Comparison of ENCODE assay signal across 18 cellular contexts in genomic region chr12:45220366-45220931, GRCh38. TPM values are rescaled to one million over a fixed set of nuclear protein-coding genes. Genes with fewer than 3 reads are reported as not detected.
DNase-seq lines count a peak whose midpoint lies in the region; ATAC-seq, FAIRE-seq and TF ChIP-seq lines count a peak whose summit lies in the region.
"Had no signal": no experiment of that assay in that cellular context is flagged by ENCODE, and none has a peak within 500 bp of the region (broad histone marks: within the 10 kb centered on the region; RNA-seq: fewer than 3 reads in every experiment).

No MANE protein-coding gene starts in this region.

- H3K27me3 Mint-ChIP-seq in endothelial cell (ENCODE audit: unreplicated experiment) = peaks cover 9% of the 10 kb centered on the region
- H3K27me3 Mint-ChIP-seq: B cell had no signal

- H3K27me3 ChIP-seq in HUES48 (ENCODE audit: control insufficient read depth, insufficient read depth, low read length) = no peaks in the 10 kb centered on the region
- H3K27me3 ChIP-seq in adipocyte (replicated peaks; ENCODE audit: control insufficient read depth, insufficient read depth, low read length) = no peaks in the 10 kb centered on the region
- no peaks in the 10 kb centered on the region for H3K27me3 ChIP-seq in gastroesophageal sphincter
- H3K27me3 ChIP-seq in small intestine (ENCODE audit: control insufficient read depth in 2 of 2, insufficient read depth in 2 of 2, low read length in 2 of 2) = no peaks in the 10 kb centered on the region
- no peaks in the 10 kb centered on the region for H3K27me3 ChIP-seq in SJCRH30
- H3K27me3 ChIP-seq: colonic mucosa, heart right ventricle, tibial nerve had no signal

- DNase-seq in adipocyte (ENCODE audit: low read depth) (peak; percentile 19), small intestine (peak; percentile 84), SJCRH30 (no peak), endothelial cell (ENCODE audit: low spot score) (no peak), sciatic nerve (ENCODE audit: low spot score) (no peak), NOMO-1 (lab: John Stamatoyannopoulos, UW; ENCODE audit: unreplicated experiment in 2 of 2) (no peak)
- DNase-seq: activated CD4-positive, alpha-beta T cell treated with anti-CD3 and anti-CD28 coated beads for 48 hours; activated CD8-positive, alpha-beta memory T cell treated with anti-CD3 and anti-CD28 coated beads, Interleukin-2, amount 50 U/mL, for 48 hours; activated naive CD4-positive, alpha-beta T cell; aorta; colonic mucosa; heart right ventricle; NCI-H2171 treated with DMSO at 0.1 percent for 48 hours had no signal

- H3K9me3 Mint-ChIP-seq in endothelial cell (ENCODE audit: unreplicated experiment) = no peaks in the 10 kb centered on the region

- no peak for TF ChIP-seq EP300 in gastroesophageal sphincter (IDR thresholded peaks at IDR 0.05)

- no peak for ATAC-seq in gastroesophageal sphincter
- ATAC-seq in sciatic nerve = no peak
- ATAC-seq: heart right ventricle had no signal

- peaks cover 41% of the 10 kb centered on the region for H3K4me1 ChIP-seq in HUES48 (ENCODE audit: control insufficient read depth, insufficient read depth, low read length)
- H3K4me1 ChIP-seq in adipocyte (ENCODE audit: control insufficient read depth, insufficient read depth, low read length) = peaks cover 35% of the 10 kb centered on the region
- H3K4me1 ChIP-seq in gastroesophageal sphincter = peaks cover 26 to 84% (median 30%) of the 10 kb centered on the region in 3 donors
- H3K4me1 ChIP-seq in small intestine (ENCODE audit: control insufficient read depth in 2 of 2, insufficient read depth in 1 of 2, low read depth in 1 of 2, low read length in 1 of 2) = peaks cover 12 to 13% of the 10 kb centered on the region in 2 donors
- H3K4me1 ChIP-seq in SJCRH30 = no peaks in the 10 kb centered on the region
- H3K4me1 ChIP-seq: colonic mucosa had no signal

- peak overlapping the region; percentile 1; the same call in 1 of the 2 replicates for H3K4me3 ChIP-seq in HUES48 (ENCODE audit: low read depth, low read length)
- no peak overlapping the region for H3K4me3 ChIP-seq in adipocyte (ENCODE audit: low read length)
- no peak overlapping the region for H3K4me3 ChIP-seq in gastroesophageal sphincter
- peak overlapping the region in 1 of 2 donors; percentile 23 for H3K4me3 ChIP-seq in small intestine (ENCODE audit: low read depth in 1 of 2, low read length in 2 of 2)
- H3K4me3 ChIP-seq in SJCRH30 = no peak overlapping the region
- H3K4me3 ChIP-seq: colonic mucosa, heart right ventricle, skin epidermis, tibial nerve had no signal

- H3K9ac ChIP-seq in HUES48 (ENCODE audit: low read depth, low read length) (no peak overlapping the region), adipocyte (ENCODE audit: low read length) (no peak overlapping the region)

- intact Hi-C loops in sciatic nerve (cut with DNase I) = no loop called here

- no peak overlapping the region for H3K4me3 Mint-ChIP-seq in endothelial cell (ENCODE audit: unreplicated experiment)
- H3K4me3 Mint-ChIP-seq: B cell had no signal

- H3K27ac ChIP-seq in HUES48 (ENCODE audit: low read depth, low read length) = no peak overlapping the region
- peak overlapping the region; percentile 44 to 98 (median 72) for H3K27ac ChIP-seq in gastroesophageal sphincter
- H3K27ac ChIP-seq in small intestine (ENCODE audit: low read depth in 1 of 2, low read length in 1 of 2) = no peak overlapping the region
- H3K27ac ChIP-seq in SJCRH30 = no peak overlapping the region
- H3K27ac ChIP-seq: colonic mucosa, heart right ventricle, tibial nerve had no signal

- no peaks in the 10 kb centered on the region for H3K36me3 Mint-ChIP-seq in endothelial cell (ENCODE audit: low read depth, unreplicated experiment)

- no peaks in the 10 kb centered on the region for H3K9me3 ChIP-seq in HUES48 (ENCODE audit: control insufficient read depth, insufficient read depth, low read length)
- H3K9me3 ChIP-seq in adipocyte (ENCODE audit: control insufficient read depth, low read length) = no peaks in the 10 kb centered on the region
- no peaks in the 10 kb centered on the region for H3K9me3 ChIP-seq in gastroesophageal sphincter
- H3K9me3 ChIP-seq in small intestine (ENCODE audit: control insufficient read depth, low read depth) = no peaks in the 10 kb centered on the region
- H3K9me3 ChIP-seq in SJCRH30 (replicated peaks) = no peaks in the 10 kb centered on the region
- H3K9me3 ChIP-seq: colonic mucosa, heart right ventricle, tibial nerve had no signal

- no peak overlapping the region for H3K27ac Mint-ChIP-seq in endothelial cell (ENCODE audit: unreplicated experiment)
- H3K27ac Mint-ChIP-seq: B cell had no signal

- H3K36me3 ChIP-seq in HUES48 (ENCODE audit: control insufficient read depth, insufficient read depth, low read length) (no peaks in the 10 kb centered on the region), adipocyte (ENCODE audit: control insufficient read depth, insufficient read depth, low read length, severe bottlenecking) (peaks cover 11% of the 10 kb centered on the region), gastroesophageal sphincter (no peaks in the 10 kb centered on the region), small intestine (ENCODE audit: control insufficient read depth in 2 of 2, insufficient read depth in 2 of 2, low read length in 2 of 2) (no peaks in the 10 kb centered on the region), SJCRH30 (no peaks in the 10 kb centered on the region)
- H3K36me3 ChIP-seq: colonic mucosa, heart right ventricle, tibial nerve had no signal

- TF ChIP-seq POLR2A in gastroesophageal sphincter (IDR thresholded peaks at IDR 0.05) = no peak

- no peak for TF ChIP-seq CTCF in gastroesophageal sphincter (IDR thresholded peaks at IDR 0.05)
- TF ChIP-seq CTCF in endothelial cell (IDR thresholded peaks at IDR 0.05; ENCODE audit: unreplicated experiment) = no peak

- no peak for FAIRE-seq in small intestine (lab: Jason Lieb, UNC)

- peaks cover 35% of the 10 kb centered on the region for H3K4me1 Mint-ChIP-seq in endothelial cell (ENCODE audit: unreplicated experiment)

RNA-seq across cellular contexts. Expression of gene ANO6, which starts 4.6 kb away (rescaled TPM):
- total RNA-seq in gastroesophageal sphincter = 100 to 1,000 TPM; 117 to 224 (median 170) TPM
- polyA plus RNA-seq in small intestine = 10 to 100 TPM; 19.9 to 30.9 (median 28.6) TPM
- total RNA-seq in SJCRH30 (2014; rRNA removed; shearing (Covaris generic)) = 55.1 and 60.7 TPM in 2 replicates
- total RNA-seq in endothelial cell (ENCODE audit: unreplicated experiment) = 50.8 TPM
- 50.6 TPM for total RNA-seq in sciatic nerve

Comparison
In these comparisons a context has a peak if more than half of its experiments do, and no peak if none do; other contexts are left out.
1. H3K27ac ChIP-seq: peak in gastroesophageal sphincter (4 of 4); none in HUES48 (single experiment), small intestine (0 of 2) and SJCRH30 (single experiment).
2. DNase-seq: peak in adipocyte (single experiment) and small intestine (single experiment); none in SJCRH30 (0 of 2), endothelial cell (single experiment), sciatic nerve (single experiment) and NOMO-1 (0 of 2).